ENCODE assay signal across 1 cellular context in genomic region chr5:14280294-14280854, GRCh38.
TF ChIP-seq lines count a peak whose summit lies in the region.

No MANE protein-coding gene starts in this region.

TF ChIP-seq in IMR-90, 13 proteins besides CTCF, POLR2A, EP300 and RAD21:
- TF ChIP-seq SMC3 (IDR thresholded peaks at IDR 0.05; ENCODE audit: low read depth, low read length) (no peak), MXI1 (IDR thresholded peaks at IDR 0.05; ENCODE audit: borderline replicate concordance, low read depth, low read length) (no peak), CHD1 (IDR thresholded peaks at IDR 0.05; ENCODE audit: low read depth, low read length) (no peak), BHLHE40 (IDR thresholded peaks at IDR 0.05; ENCODE audit: low read depth, low read length) (no peak), MAZ (IDR thresholded peaks at IDR 0.05; ENCODE audit: borderline replicate concordance, low read depth, low read length) (no peak)
TF ChIP-seq in IMR-90: peak in this region for 0.
